8 cellular contexts compared by ENCODE assay signal in genomic region chr12:111529424-111530368, GRCh38.
DNase-seq lines count a peak whose midpoint lies in the region; ATAC-seq, FAIRE-seq and TF ChIP-seq lines count a peak whose summit lies in the region.

No MANE protein-coding gene starts in this region.

- H3K4me1 ChIP-seq in SK-N-SH (ENCODE audit: control insufficient read depth in 1 of 2, insufficient read depth in 2 of 2, low read depth in 1 of 2, low read length in 1 of 2) (no peaks in the 10 kb centered on the region), heart right ventricle (peaks cover 0 to 6% (median 0%) of the 10 kb centered on the region in 9 donors)

- peaks cover 21% of the 10 kb centered on the region for H4K20me1 ChIP-seq in SK-N-SH (ENCODE audit: insufficient read depth)

- no peak for TF ChIP-seq EP300 in SK-N-SH (IDR thresholded peaks at IDR 0.05; ENCODE audit: borderline replicate concordance in 1 of 2, low read depth in 1 of 2, low read length in 1 of 2)

- WGBS in SK-N-SH (ENCODE audit: low lambda C conversion rate) = 46% methylated on average over 8 of the region's 8 CpGs
- WGBS in heart right ventricle, 2 donors = 54 to 55% methylated on average over 8 of the region's 8 CpGs

- H3K9ac ChIP-seq in SK-N-SH = no peak overlapping the region

- POLR2A ChIA-PET in SK-N-SH (lab: Yijun Ruan, JAX) = no interaction called here

- CTCF ChIA-PET in SK-N-SH (lab: Yijun Ruan, JAX) = interaction anchor here (0.6 to 5.2 kb wide), 14 partner anchors 9 to 142 kb away, joined by 3 to 59 read pairs (median 6); no protein-coding TSS in a partner anchor
- CTCF ChIA-PET in activated naive CD4-positive, alpha-beta T cell treated with anti-CD3 and anti-CD28 coated beads, Interleukin-2, amount 10 ng/mL, durations not matched to agents 7 days and 5 days (lab: Charles Lee) = interaction anchor here (0.6 to 5.2 kb wide), 13 partner anchors 9 to 169 kb away, joined by 3 to 55 read pairs (median 4); no protein-coding TSS in a partner anchor

- peaks cover 14% of the 10 kb centered on the region for H3K36me3 Mint-ChIP-seq in activated naive CD4-positive, alpha-beta T cell treated with anti-CD3 and anti-CD28 coated beads, Interleukin-2, amount 10 ng/mL, durations not matched to agents 7 days and 5 days

- H3K27ac ChIP-seq in SK-N-SH (ENCODE audit: low read depth in 2 of 2, low read length in 1 of 2) (0 out of 4 replicates have a peak overlapping the region, but pooled peaks of 1 of the 2 experiments have one; percentile 12), heart right ventricle (no peak overlapping the region)

- H3K4me2 ChIP-seq in SK-N-SH = no peak overlapping the region

- H3K4me3 ChIP-seq in SK-N-SH (ENCODE audit: low read depth in 2 of 2, low read length in 1 of 2) (no peak overlapping the region; a peak in 1 of 4 replicates), heart right ventricle (no peak overlapping the region)

- no peak overlapping the region for H2AFZ ChIP-seq in SK-N-SH (ENCODE audit: low read depth)

- H3K27ac Mint-ChIP-seq in activated naive CD4-positive, alpha-beta T cell treated with anti-CD3 and anti-CD28 coated beads, Interleukin-2, amount 10 ng/mL, durations not matched to agents 7 days and 5 days = no peak overlapping the region

- H3K27me3 ChIP-seq in SK-N-SH (ENCODE audit: insufficient read depth) (no peaks in the 10 kb centered on the region), heart right ventricle (no peaks in the 10 kb centered on the region)

- H3F3A ChIP-seq in SK-N-SH (replicated peaks; ENCODE audit: insufficient read depth) = no peaks in the 10 kb centered on the region

- H3K79me2 ChIP-seq in SK-N-SH (ENCODE audit: insufficient read depth) = peaks cover 78% of the 10 kb centered on the region

- H3K9me2 ChIP-seq in SK-N-SH = no peaks in the 10 kb centered on the region

- ATAC-seq in heart right ventricle = peak in 2 of 8 donors; percentile 47 to 53
- ATAC-seq in GM21423 (IDR thresholded peaks at IDR 0.05; ENCODE audit: unreplicated experiment) = no peak
- ATAC-seq in HG03378 (IDR thresholded peaks at IDR 0.05; ENCODE audit: unreplicated experiment) = no peak

- intact Hi-C loops in heart right ventricle (cut with DNase I) = loop anchor here (1.0 to 10.0 kb wide), 6 partner anchors 75 to 145 kb away; no protein-coding TSS in a partner anchor

- TF ChIP-seq CTCF in LNCAP (IDR thresholded peaks at IDR 0.05) (peak; percentile 78), SK-N-SH (IDR thresholded peaks at IDR 0.05) (peak; percentile 80), heart right ventricle (IDR thresholded peaks at IDR 0.05) (peak; percentile 42 to 79 (median 73))

- DNase-seq in SK-N-SH (peak; percentile 78), heart right ventricle (peak; percentile 23 to 27), retina (peak; percentile 40)
- peak; percentile 73 for DNase-seq in activated naive CD4-positive, alpha-beta T cell treated with anti-CD3 and anti-CD28 coated beads, Interleukin-2, amount 10 ng/mL, durations not matched to agents 7 days and 5 days

- H3K27me3 Mint-ChIP-seq in activated naive CD4-positive, alpha-beta T cell treated with anti-CD3 and anti-CD28 coated beads, Interleukin-2, amount 10 ng/mL, durations not matched to agents 7 days and 5 days = no peaks in the 10 kb centered on the region

- FAIRE-seq in G401.6 (lab: Jason Lieb, UNC) = peak; percentile 77

- no peaks in the 10 kb centered on the region for H3K4me1 Mint-ChIP-seq in activated naive CD4-positive, alpha-beta T cell treated with anti-CD3 and anti-CD28 coated beads, Interleukin-2, amount 10 ng/mL, durations not matched to agents 7 days and 5 days

- no peaks in the 10 kb centered on the region for H3K9me3 ChIP-seq in SK-N-SH
- H3K9me3 ChIP-seq in heart right ventricle = no peaks in the 10 kb centered on the region

- H3K9me3 Mint-ChIP-seq in activated naive CD4-positive, alpha-beta T cell treated with anti-CD3 and anti-CD28 coated beads, Interleukin-2, amount 10 ng/mL, durations not matched to agents 7 days and 5 days = no peaks in the 10 kb centered on the region

- peaks cover 34 to 60% of the 10 kb centered on the region in 2 experiments for H3K36me3 ChIP-seq in SK-N-SH (replicated peaks in 1 of 2; ENCODE audit: control insufficient read depth in 1 of 2, insufficient read depth in 2 of 2, low read length in 1 of 2)
- peaks cover 0 to 95% (median 18%) of the 10 kb centered on the region in 9 donors for H3K36me3 ChIP-seq in heart right ventricle

- peak; percentile 68 for TF ChIP-seq RAD21 in SK-N-SH (IDR thresholded peaks at IDR 0.05; ENCODE audit: low read length)

- H3K4me3 Mint-ChIP-seq in activated naive CD4-positive, alpha-beta T cell treated with anti-CD3 and anti-CD28 coated beads, Interleukin-2, amount 10 ng/mL, durations not matched to agents 7 days and 5 days = no peak overlapping the region

TF ChIP-seq in SK-N-SH, 30 proteins besides CTCF, POLR2A, EP300 and RAD21:
- TF ChIP-seq FOXM1 (IDR thresholded peaks at IDR 0.05; ENCODE audit: low read depth) (no peak), SMC3 (IDR thresholded peaks at IDR 0.05; ENCODE audit: low read depth, low read length) (peak; percentile 48; the same call in 1 of the 2 replicates), SIN3A (IDR thresholded peaks at IDR 0.05; ENCODE audit: borderline replicate concordance, low read depth, low read length) (0 out of 2 replicates have a peak, but pooled peaks have one; percentile 27), YY1 (IDR thresholded peaks at IDR 0.05; ENCODE audit: low read depth) (no peak), RXRA (IDR thresholded peaks at IDR 0.05; ENCODE audit: borderline replicate concordance, low read depth) (no peak), GATA2 (CRISPR knock-in tag; IDR thresholded peaks at IDR 0.05) (no peak)

Comparison
In these comparisons a context has a peak if more than half of its experiments do, and no peak if none do; other contexts are left out.
1. DNase-seq: peak in every context shown above with its lines; median percentile 78 in SK-N-SH; 73 in activated naive CD4-positive, alpha-beta T cell treated with anti-CD3 and anti-CD28 coated beads, Interleukin-2, amount 10 ng/mL, durations not matched to agents 7 days and 5 days; 40 in retina; 25 in heart right ventricle.